24 cellular contexts compared by ENCODE assay signal in the genomic region with DNA sequence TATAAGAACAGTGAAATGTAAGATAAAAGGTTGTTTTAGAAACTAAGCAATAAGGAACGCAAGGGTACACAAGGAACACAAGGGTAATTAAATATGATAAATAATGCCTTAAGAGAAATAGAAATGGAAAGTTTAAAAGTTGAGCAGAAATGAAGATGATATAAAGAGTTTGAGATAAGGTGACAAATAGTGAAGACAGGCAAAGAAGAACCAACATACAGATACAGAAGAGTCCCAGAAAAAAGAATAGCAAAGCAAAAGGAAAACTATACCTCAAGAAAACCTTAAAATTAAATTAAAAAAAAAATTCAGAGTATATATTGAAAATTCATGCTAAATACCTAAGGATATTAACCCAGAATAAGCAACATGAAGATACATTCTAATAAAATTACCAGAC. TPM values are rescaled to one million over a fixed set of nuclear protein-coding genes. Genes with fewer than 3 reads are reported as not detected.
DNase-seq lines count a peak whose midpoint lies in the region; ATAC-seq, FAIRE-seq and TF ChIP-seq lines count a peak whose summit lies in the region.
"Had no signal": no experiment of that assay in that cellular context is flagged by ENCODE, and none has a peak within 500 bp of the region (broad histone marks: within the 10 kb centered on the region; RNA-seq: fewer than 3 reads in every experiment).

No MANE protein-coding gene starts in this region.

- whole genome bisulfite sequencing in SK-N-SH (ENCODE audit: low lambda C conversion rate): 92% methylated on average over 1 of the region's 1 CpG
- 95 to 98% (median 98%) methylated on average over 1 of the region's 1 CpG for WGBS in ovary, 3 donors

- H3K36me3 ChIP-seq in SK-N-SH (replicated peaks in 1 of 2; ENCODE audit: control insufficient read depth in 1 of 2, insufficient read depth in 2 of 2, low read length in 1 of 2) (peaks cover 22 to 32% of the 10 kb centered on the region in 2 experiments), adipocyte (ENCODE audit: control insufficient read depth, insufficient read depth, low read length, severe bottlenecking) (peaks cover 55% of the 10 kb centered on the region), ovary (no peaks in the 10 kb centered on the region)

- FAIRE-seq in G401.6 (lab: Jason Lieb, UNC): peak; percentile 50
- FAIRE-seq: A549, D721Med, GM12878, GM12892, GM18507 had no signal

- no peaks in the 10 kb centered on the region for H4K20me1 ChIP-seq in SK-N-SH (ENCODE audit: insufficient read depth)

- no peak overlapping the region for H3K27ac ChIP-seq in SK-N-SH (ENCODE audit: low read depth in 2 of 2, low read length in 1 of 2)
- no peak overlapping the region for H3K27ac ChIP-seq in ovary
- H3K27ac ChIP-seq: 22Rv1; A549; BLaER1 treated with 17β-estradiol and CSF1 and Interleukin-3, amounts not matched to agents 10 nM and 100 nM; C4-2B had no signal

- no peak for TF ChIP-seq CTCF in SK-N-SH (IDR thresholded peaks at IDR 0.05)
- TF ChIP-seq CTCF in ovary (IDR thresholded peaks at IDR 0.05): no peak

- peaks cover 14% of the 10 kb centered on the region for H3K9me3 Mint-ChIP-seq in central memory CD8-positive, alpha-beta T cell

- H3K27me3 ChIP-seq in SK-N-SH (ENCODE audit: insufficient read depth) (no peaks in the 10 kb centered on the region), adipocyte (replicated peaks; ENCODE audit: control insufficient read depth, insufficient read depth, low read length) (no peaks in the 10 kb centered on the region), ovary (no peaks in the 10 kb centered on the region)
- H3K27me3 ChIP-seq: BLaER1 treated with 17β-estradiol and CSF1 and Interleukin-3, amounts not matched to agents 10 nM and 100 nM had no signal

- no peak overlapping the region for H3K4me2 ChIP-seq in SK-N-SH
- H3K4me2 ChIP-seq: A549; BLaER1 treated with 17β-estradiol and CSF1 and Interleukin-3, amounts not matched to agents 10 nM and 100 nM had no signal

- H3K36me3 Mint-ChIP-seq in central memory CD8-positive, alpha-beta T cell (ENCODE audit: insufficient read depth): peaks cover 11% of the 10 kb centered on the region

- intact Hi-C loops in ovary (cut with DNase I): no loop called here

- H2AFZ ChIP-seq in SK-N-SH (ENCODE audit: low read depth): no peak overlapping the region

- H3K9me2 ChIP-seq in SK-N-SH: no peaks in the 10 kb centered on the region

- H3K9ac ChIP-seq in SK-N-SH (no peak overlapping the region), adipocyte (ENCODE audit: low read length) (no peak overlapping the region)
- H3K9ac ChIP-seq: BLaER1 treated with 17β-estradiol and CSF1 and Interleukin-3, amounts not matched to agents 10 nM and 100 nM had no signal

- POLR2A ChIA-PET in SK-N-SH (lab: Yijun Ruan, JAX): no interaction called here

- TF ChIP-seq EP300 in SK-N-SH (IDR thresholded peaks at IDR 0.05; ENCODE audit: borderline replicate concordance in 1 of 2, low read depth in 1 of 2, low read length in 1 of 2): no peak
- no peak for TF ChIP-seq EP300 in ovary (IDR thresholded peaks at IDR 0.05)

- DNase-seq in SK-N-SH: no peak
- DNase-seq in adipocyte (ENCODE audit: low read depth): no peak
- DNase-seq in central memory CD8-positive, alpha-beta T cell (ENCODE audit: low spot score in 2 of 2): no peak
- no peak for DNase-seq in ovary
- DNase-seq: AML-193; Caco-2; Calu3; CD4-positive, alpha-beta T cell; CD8-positive, alpha-beta T cell; DMS79 treated with DMSO at 0.1 percent for 48 hours; GDM1 had no signal

- no peak for TF ChIP-seq RAD21 in SK-N-SH (IDR thresholded peaks at IDR 0.05; ENCODE audit: low read length)

- no peaks in the 10 kb centered on the region for H3K4me1 ChIP-seq in SK-N-SH (ENCODE audit: control insufficient read depth in 1 of 2, insufficient read depth in 2 of 2, low read depth in 1 of 2, low read length in 1 of 2)
- H3K4me1 ChIP-seq in adipocyte (ENCODE audit: control insufficient read depth, insufficient read depth, low read length): no peaks in the 10 kb centered on the region
- H3K4me1 ChIP-seq in ovary (ENCODE audit: insufficient read depth): no peaks in the 10 kb centered on the region
- H3K4me1 ChIP-seq: A549; BLaER1 treated with 17β-estradiol and CSF1 and Interleukin-3, amounts not matched to agents 10 nM and 100 nM; Caco-2 had no signal

- ATAC-seq in SK-N-SH treated with all-trans-retinoic acid at 6 μM for 48 hours: no peak
- no peak for ATAC-seq in central memory CD8-positive, alpha-beta T cell (replicated peaks; ENCODE audit: extremely low read depth, poor library complexity, severe bottlenecking)
- ATAC-seq in GM19397 (IDR thresholded peaks at IDR 0.05; ENCODE audit: unreplicated experiment): no peak
- ATAC-seq in HG03521 (IDR thresholded peaks at IDR 0.05; ENCODE audit: unreplicated experiment): no peak
- ATAC-seq: A549; CD8-positive, alpha-beta T cell; GM12878 had no signal

- H3F3A ChIP-seq in SK-N-SH (replicated peaks; ENCODE audit: insufficient read depth): no peaks in the 10 kb centered on the region

- TF ChIP-seq POLR2A in ovary (IDR thresholded peaks at IDR 0.05): no peak

- H3K79me2 ChIP-seq in SK-N-SH (ENCODE audit: insufficient read depth): no peaks in the 10 kb centered on the region

- peaks cover 66% of the 10 kb centered on the region for H3K4me1 Mint-ChIP-seq in central memory CD8-positive, alpha-beta T cell

- peak overlapping the region; percentile 4 for H3K27ac Mint-ChIP-seq in central memory CD8-positive, alpha-beta T cell (ENCODE audit: low read depth)
- H3K27ac Mint-ChIP-seq: B cell; CD4-positive, alpha-beta T cell; CD8-positive, alpha-beta T cell had no signal

- H3K4me3 Mint-ChIP-seq in central memory CD8-positive, alpha-beta T cell: no peak overlapping the region
- H3K4me3 Mint-ChIP-seq: B cell; CD4-positive, alpha-beta T cell; CD8-positive, alpha-beta T cell had no signal

- H3K9me3 ChIP-seq in SK-N-SH (no peaks in the 10 kb centered on the region), adipocyte (ENCODE audit: control insufficient read depth, low read length) (peaks cover 11% of the 10 kb centered on the region), ovary (peaks cover 0 to 4% of the 10 kb centered on the region in 2 donors)

- CTCF ChIA-PET in SK-N-SH (lab: Yijun Ruan, JAX): no interaction called here

- H3K4me3 ChIP-seq in SK-N-SH (ENCODE audit: low read depth in 2 of 2, low read length in 1 of 2): no peak overlapping the region
- H3K4me3 ChIP-seq in adipocyte (ENCODE audit: low read length): peak overlapping the region; percentile 10
- H3K4me3 ChIP-seq in ovary: no peak overlapping the region
- H3K4me3 ChIP-seq: A549; BLaER1 treated with 17β-estradiol and CSF1 and Interleukin-3, amounts not matched to agents 10 nM and 100 nM; GM12878 had no signal

- no peaks in the 10 kb centered on the region for H3K27me3 Mint-ChIP-seq in central memory CD8-positive, alpha-beta T cell
- H3K27me3 Mint-ChIP-seq: B cell; CD4-positive, alpha-beta T cell had no signal

TF ChIP-seq in SK-N-SH treated with all-trans-retinoic acid at 6 μM for 48 hours, 23 proteins besides CTCF, POLR2A, EP300 and RAD21:
- TF ChIP-seq ZFP30 (CRISPR knock-in tag; IDR thresholded peaks at IDR 0.05) (peak; percentile 43; the same call in 1 of the 2 replicates), GLIS3 (CRISPR knock-in tag; IDR thresholded peaks at IDR 0.05) (no peak)

TF ChIP-seq in SK-N-SH, 30 proteins besides CTCF, POLR2A, EP300 and RAD21:
- TF ChIP-seq ELF1 (IDR thresholded peaks at IDR 0.05): no peak

RNA-seq across cellular contexts. Expression of a gene that starts 16.4 kb away (rescaled TPM):
- 80.2 and 85.5 TPM in 2 replicates for polyA plus RNA-seq in SK-N-SH (2012; rRNA removed)
- polyA plus RNA-seq in SK-N-SH (2012; cell fraction: cytosol; rRNA removed): 89.1 and 111 TPM in 2 replicates
- 26.3 and 31.3 TPM in 2 replicates for polyA plus RNA-seq in SK-N-SH (2012; cell fraction: nucleus; rRNA removed)
- 10 to 100 TPM; 31.4 to 75.5 (median 54.4) TPM for total RNA-seq in ovary
- 10 to 100 TPM; 67.3 to 80.6 TPM for polyA plus RNA-seq in ovary
